Comparison of ENCODE assay signal across 19 cellular contexts in the genomic region with DNA sequence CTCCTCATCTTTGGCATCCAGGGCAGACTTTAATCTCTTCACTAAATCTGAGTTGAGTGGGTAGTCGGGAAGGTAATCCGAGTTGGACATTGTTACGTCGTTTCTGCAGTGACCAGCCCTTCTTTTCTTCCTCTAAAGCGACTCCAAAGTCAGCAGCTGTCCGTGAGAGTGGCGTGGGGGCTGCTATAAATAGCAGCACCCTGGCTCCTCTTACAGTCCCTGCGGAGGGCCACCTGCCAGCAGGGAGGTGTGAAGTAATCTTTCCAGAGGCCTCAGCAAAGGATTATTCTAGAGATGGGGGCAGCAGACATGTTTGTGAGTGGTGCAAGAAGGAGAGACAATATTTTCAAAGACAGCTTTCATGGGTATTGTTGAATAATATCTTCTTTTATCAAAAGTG. TPM values are rescaled to one million over a fixed set of nuclear protein-coding genes. Genes with fewer than 3 reads are reported as not detected.
"Had no signal": no experiment of that assay in that cellular context is flagged by ENCODE, and none has a peak within 500 bp of the region (broad histone marks: within the 10 kb centered on the region; RNA-seq: fewer than 3 reads in every experiment).

A gene with protein sequence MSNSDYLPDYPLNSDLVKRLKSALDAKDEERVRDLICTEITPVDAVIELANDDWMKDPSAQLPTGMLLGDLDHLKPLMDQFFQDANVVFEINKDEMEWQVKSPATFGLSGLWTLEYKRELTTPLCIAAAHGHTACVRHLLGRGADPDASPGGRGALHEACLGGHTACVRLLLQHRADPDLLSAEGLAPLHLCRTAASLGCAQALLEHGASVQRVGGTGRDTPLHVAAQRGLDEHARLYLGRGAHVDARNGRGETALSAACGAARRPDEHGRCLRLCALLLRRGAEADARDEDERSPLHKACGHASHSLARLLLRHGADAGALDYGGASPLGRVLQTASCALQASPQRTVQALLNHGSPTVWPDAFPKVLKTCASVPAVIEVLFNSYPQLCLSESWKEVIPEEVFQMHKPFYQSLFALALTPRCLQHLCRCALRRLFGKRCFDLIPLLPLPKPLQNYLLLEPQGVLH (minus strand): TSS at position 151 of the 400 bp plus-strand sequence. CDS start 61 bp downstream, at position 90.

- H3K4me3 Mint-ChIP-seq: activated CD8-positive, alpha-beta memory T cell treated with anti-CD3 and anti-CD28 coated beads, Interleukin-2, amount 10 ng/mL, durations not matched to agents 7 days and 5 days; activated naive CD8-positive, alpha-beta T cell treated with anti-CD3 and anti-CD28 coated beads for 36 hours; activated T-cell treated with anti-CD3 and anti-CD28 coated beads, Interleukin-2, amount 50 U/mL, for 24 hours; neural crest cell; stimulated activated memory B cell treated with anti-CD40 and anti-IgM and Interleukin-4, amounts not matched to agents 10 μg/mL and 1 μg/mL and 100 μg/mL, for 72 hours had no signal

- H3K36me3 Mint-ChIP-seq: activated CD8-positive, alpha-beta memory T cell treated with anti-CD3 and anti-CD28 coated beads, Interleukin-2, amount 10 ng/mL, durations not matched to agents 7 days and 5 days; activated naive CD8-positive, alpha-beta T cell treated with anti-CD3 and anti-CD28 coated beads for 36 hours; stimulated activated memory B cell treated with anti-CD40 and anti-IgM and Interleukin-4, amounts not matched to agents 10 μg/mL and 1 μg/mL and 100 μg/mL, for 72 hours had no signal

- H3K27ac ChIP-seq: brain microvascular endothelial cell, pancreas, tibial artery had no signal

- H3K4me3 ChIP-seq: pancreas, tibial artery had no signal

- H3K36me3 ChIP-seq: brain microvascular endothelial cell, pancreas, tibial artery had no signal

- H3K27me3 ChIP-seq: brain microvascular endothelial cell had no signal

- H3K27ac Mint-ChIP-seq: activated CD8-positive, alpha-beta memory T cell treated with anti-CD3 and anti-CD28 coated beads, Interleukin-2, amount 10 ng/mL, durations not matched to agents 7 days and 5 days; activated naive CD8-positive, alpha-beta T cell treated with anti-CD3 and anti-CD28 coated beads for 36 hours; activated T-cell treated with anti-CD3 and anti-CD28 coated beads, Interleukin-2, amount 50 U/mL, for 24 hours; stimulated activated memory B cell treated with anti-CD40 and anti-IgM and Interleukin-4, amounts not matched to agents 10 μg/mL and 1 μg/mL and 100 μg/mL, for 72 hours had no signal

- DNase-seq: activated CD4-positive, alpha-beta T cell treated with anti-CD3 and anti-CD28 coated beads for 1 hour; activated CD4-positive, alpha-beta T cell treated with anti-CD3 and anti-CD28 coated beads, Interleukin-2, amount 50 U/mL, for 48 hours; activated CD8-positive, alpha-beta memory T cell treated with anti-CD3 and anti-CD28 coated beads, Interleukin-2, amount 10 ng/mL, durations not matched to agents 7 days and 5 days; activated gamma-delta T cell; activated naive CD8-positive, alpha-beta T cell treated with anti-CD3 and anti-CD28 coated beads for 36 hours; activated T-cell treated with anti-CD3 and anti-CD28 coated beads, Interleukin-2, amount 50 U/mL, for 24 hours; brain microvascular endothelial cell; left colon; mesenchymal stem cell; pancreas; retina; stimulated activated CD4-positive, alpha-beta T cell treated with anti-CD3 and anti-CD28 coated beads, Interleukin-1b, Interleukin-23, amount 100 ng/mL, for 48 hours; T-helper 9 cell; tibial artery had no signal

- H3K27me3 Mint-ChIP-seq: activated CD8-positive, alpha-beta memory T cell treated with anti-CD3 and anti-CD28 coated beads, Interleukin-2, amount 10 ng/mL, durations not matched to agents 7 days and 5 days had no signal

- ATAC-seq: activated CD8-positive, alpha-beta memory T cell treated with anti-CD3 and anti-CD28 coated beads, Interleukin-2, amount 10 ng/mL, durations not matched to agents 7 days and 5 days; esophagus mucosa; left colon; pancreas; stimulated activated memory B cell treated with anti-CD40 and anti-IgM and Interleukin-4, amounts not matched to agents 10 μg/mL and 1 μg/mL and 100 μg/mL, for 72 hours had no signal

- H3K4me1 Mint-ChIP-seq: activated CD8-positive, alpha-beta memory T cell treated with anti-CD3 and anti-CD28 coated beads, Interleukin-2, amount 10 ng/mL, durations not matched to agents 7 days and 5 days; activated naive CD8-positive, alpha-beta T cell treated with anti-CD3 and anti-CD28 coated beads for 36 hours; stimulated activated memory B cell treated with anti-CD40 and anti-IgM and Interleukin-4, amounts not matched to agents 10 μg/mL and 1 μg/mL and 100 μg/mL, for 72 hours had no signal

- H3K9me3 ChIP-seq: pancreas, tibial artery had no signal

- H3K4me1 ChIP-seq: pancreas, tibial artery had no signal

RNA-seq across cellular contexts. Expression of the gene that starts here (rescaled TPM):
- total RNA-seq: activated CD8-positive, alpha-beta memory T cell treated with anti-CD3 and anti-CD28 coated beads, Interleukin-2, amount 10 ng/mL, durations not matched to agents 7 days and 5 days; activated naive CD8-positive, alpha-beta T cell treated with anti-CD3 and anti-CD28 coated beads for 36 hours; chondrocyte; dermis microvascular lymphatic vessel endothelial cell; esophagus mucosa; left colon; neural crest cell; pancreas had no signal
- polyA plus RNA-seq: pancreas had no signal
